8 cellular contexts compared by ENCODE assay signal in the genomic region with DNA sequence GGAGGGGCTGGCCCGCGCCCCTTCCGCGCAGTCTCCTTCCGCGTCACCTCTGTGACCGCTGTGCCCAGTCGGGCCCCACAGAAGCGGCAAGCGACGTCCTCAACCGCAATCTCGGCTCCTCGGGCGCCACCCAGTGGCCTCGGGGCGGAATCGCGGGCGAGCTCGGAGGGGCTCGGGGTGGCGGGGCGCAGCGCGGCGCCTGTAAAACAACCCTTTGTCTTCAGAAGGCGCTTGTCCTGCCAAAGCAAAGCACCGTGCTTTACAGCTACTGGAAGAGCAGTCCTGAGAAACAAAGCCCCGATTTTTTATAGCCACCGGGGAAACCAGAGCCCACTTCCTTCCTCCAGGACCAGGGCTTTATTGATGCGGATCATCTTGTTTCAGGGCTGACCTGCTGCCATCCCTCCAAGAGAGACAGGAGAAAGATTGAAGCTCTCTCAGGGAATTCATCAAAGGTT. TPM values are rescaled to one million over a fixed set of nuclear protein-coding genes. Genes with fewer than 3 reads are reported as not detected.
A peak's percentile ranks its signal among the peaks of the same experiment; 100 is the strongest.
DNase-seq lines count a peak whose midpoint lies in the region; ATAC-seq and TF ChIP-seq lines count a peak whose summit lies in the region.

No MANE protein-coding gene starts in this region.

- H3K4me3 ChIP-seq in NB4 (ENCODE audit: low read depth, low read length) (peak overlapping the region; percentile 51), upper lobe of left lung (peak overlapping the region; percentile 16 to 45 (median 40))

- POLR2A ChIA-PET in activated naive CD8-positive, alpha-beta T cell treated with anti-CD3 and anti-CD28 coated beads, Interleukin-2, amount 10 ng/mL, durations not matched to agents 7 days and 5 days (lab: Charles Lee), result interaction anchor here (1.0 to 2.1 kb wide), 3 partner anchors 8 to 37 kb away, joined by 3 to 17 read pairs (median 5); partner anchors contain the start of gene CDKN2AIP

- no peaks in the 10 kb centered on the region for H3K9me3 ChIP-seq in upper lobe of left lung

- H3K4me1 ChIP-seq in upper lobe of left lung, result peaks cover 0 to 8% (median 3%) of the 10 kb centered on the region in 4 donors

- intact Hi-C loops in cardiac septum (cut with DNase I), result loop anchor here (5.0 to 10.0 kb wide), 2 partner anchors 142 to 470 kb away; no protein-coding TSS in a partner anchor

- TF ChIP-seq POLR2A in NB4 (IDR thresholded peaks at IDR 0.05; ENCODE audit: extremely low read depth, insufficient read length), result no peak
- TF ChIP-seq POLR2A in upper lobe of left lung (IDR thresholded peaks at IDR 0.05), result no peak

- ATAC-seq in HG02571 (IDR thresholded peaks at IDR 0.05; ENCODE audit: unreplicated experiment), result peak; percentile 87
- peak; percentile 97 for ATAC-seq in activated naive CD8-positive, alpha-beta T cell treated with anti-CD3 and anti-CD28 coated beads, Interleukin-2, amount 10 ng/mL, durations not matched to agents 7 days and 5 days (ENCODE audit: low read depth)
- peak; percentile 91 to 97 for ATAC-seq in upper lobe of left lung (ENCODE audit: low FRiP score in 2 of 2)

- DNase-seq in GM10266 (ENCODE audit: extremely low spot score) (peak; percentile 83), NB4 (ENCODE audit: low read depth) (peak; percentile 90), SKM-1 treated with dmso at 0.1 percent for 144 hours (lab: John Stamatoyannopoulos, UW; ENCODE audit: unreplicated experiment) (peak; percentile 62), cardiac septum (ENCODE audit: low spot score) (peak; percentile 92), pons (ENCODE audit: low spot score) (peak; percentile 94), upper lobe of left lung (peak; percentile 88 to 96)
- DNase-seq in activated naive CD8-positive, alpha-beta T cell treated with anti-CD3 and anti-CD28 coated beads, Interleukin-2, amount 10 ng/mL, durations not matched to agents 7 days and 5 days, result peak; percentile 96

- H3K4me3 Mint-ChIP-seq in activated naive CD8-positive, alpha-beta T cell treated with anti-CD3 and anti-CD28 coated beads, Interleukin-2, amount 10 ng/mL, durations not matched to agents 7 days and 5 days, result peak overlapping the region; percentile 71

- no peaks in the 10 kb centered on the region for H3K36me3 ChIP-seq in upper lobe of left lung

- 0 to 1% methylated on average over 23 of the region's 32 CpGs for WGBS in upper lobe of left lung, 2 donors

- H3K4me1 Mint-ChIP-seq in activated naive CD8-positive, alpha-beta T cell treated with anti-CD3 and anti-CD28 coated beads, Interleukin-2, amount 10 ng/mL, durations not matched to agents 7 days and 5 days, result peaks cover 8% of the 10 kb centered on the region

- H3K27me3 ChIP-seq in upper lobe of left lung, result no peaks in the 10 kb centered on the region

- peak overlapping the region in 3 of 4 donors; percentile 41 to 84 (median 73) for H3K27ac ChIP-seq in upper lobe of left lung

- no peaks in the 10 kb centered on the region for H3K36me3 Mint-ChIP-seq in activated naive CD8-positive, alpha-beta T cell treated with anti-CD3 and anti-CD28 coated beads, Interleukin-2, amount 10 ng/mL, durations not matched to agents 7 days and 5 days

- peak; percentile 97 for TF ChIP-seq CTCF in GM10266 (IDR thresholded peaks at IDR 0.05; ENCODE audit: control insufficient read depth, insufficient read depth, low read depth, missing control alignments)
- peak; percentile 70 for TF ChIP-seq CTCF in NB4 (IDR thresholded peaks at IDR 0.05; ENCODE audit: low read depth, low read length)
- TF ChIP-seq CTCF in upper lobe of left lung (IDR thresholded peaks at IDR 0.05), result peak; percentile 91 to 99 (median 94)

- no peaks in the 10 kb centered on the region for H3K9me3 Mint-ChIP-seq in activated naive CD8-positive, alpha-beta T cell treated with anti-CD3 and anti-CD28 coated beads, Interleukin-2, amount 10 ng/mL, durations not matched to agents 7 days and 5 days

- H3K27ac Mint-ChIP-seq in activated naive CD8-positive, alpha-beta T cell treated with anti-CD3 and anti-CD28 coated beads, Interleukin-2, amount 10 ng/mL, durations not matched to agents 7 days and 5 days, result peak overlapping the region; percentile 60

- H3K27me3 Mint-ChIP-seq in activated naive CD8-positive, alpha-beta T cell treated with anti-CD3 and anti-CD28 coated beads, Interleukin-2, amount 10 ng/mL, durations not matched to agents 7 days and 5 days, result peaks cover 6% of the 10 kb centered on the region

- TF ChIP-seq EP300 in upper lobe of left lung (IDR thresholded peaks at IDR 0.05), result no peak

RNA-seq across cellular contexts. Expression of gene CDKN2AIP, which starts 37.3 kb away (rescaled TPM):
- total RNA-seq in activated naive CD8-positive, alpha-beta T cell treated with anti-CD3 and anti-CD28 coated beads, Interleukin-2, amount 10 ng/mL, durations not matched to agents 7 days and 5 days, result 10 to 100 TPM; 38.8 to 39.8 TPM
- 9.5 TPM for total RNA-seq in cardiac septum
- 10 to 100 TPM in 5 of 6 donors, 1 to 10 TPM in 1; 7.8 to 25.7 (median 15.6) TPM for total RNA-seq in upper lobe of left lung

Comparison
In these comparisons a context has a peak if more than half of its experiments do, and no peak if none do; other contexts are left out.
1. Peak in every context shown above with its lines: DNase-seq, ATAC-seq, H3K4me3 ChIP-seq and H3K27ac ChIP-seq.